Comparison of ENCODE assay signal across 15 cellular contexts in the genomic region with DNA sequence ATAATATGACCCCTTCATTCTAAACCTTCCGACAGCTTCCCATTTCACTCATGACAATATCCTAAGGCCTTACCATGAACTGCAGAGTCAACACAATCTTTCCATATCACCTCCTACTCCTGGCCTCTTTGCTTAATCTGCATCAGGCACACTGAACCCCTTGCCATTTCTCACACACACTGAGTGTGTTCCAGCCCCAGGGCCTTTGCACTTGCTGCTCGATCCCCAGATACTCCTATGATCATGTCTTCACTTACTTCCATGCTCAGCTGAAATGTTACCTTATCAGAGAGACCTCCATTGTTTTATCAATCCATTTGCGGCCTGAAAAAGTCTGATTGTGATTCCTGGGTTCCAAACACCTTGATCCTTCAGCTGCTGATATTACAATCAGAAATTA.
"Had no signal": no experiment of that assay in that cellular context is flagged by ENCODE, and none has a peak within 500 bp of the region (broad histone marks: within the 10 kb centered on the region; RNA-seq: fewer than 3 reads in every experiment).

No MANE protein-coding gene starts in this region.

- H3K4me3 ChIP-seq: left ventricle myocardium inferior, suprapubic skin had no signal

- H3K27ac ChIP-seq: left ventricle myocardium inferior, suprapubic skin had no signal

- H3K36me3 ChIP-seq: left ventricle myocardium inferior, suprapubic skin had no signal

- DNase-seq: activated CD4-positive, alpha-beta T cell treated with anti-CD3 and anti-CD28 coated beads for 4 hours; activated CD8-positive, alpha-beta memory T cell treated with anti-CD3 and anti-CD28 coated beads, Interleukin-2, amount 50 U/mL, for 48 hours; activated gamma-delta T cell treated with Interleukin-2 at 50 U/mL for 16 hours; activated T-cell treated with anti-CD3 and anti-CD28 coated beads, Interleukin-2, amount 50 U/mL, for 72 hours; amygdala; effector memory CD4-positive, alpha-beta T cell; left ventricle myocardium inferior; natural killer cell; right cardiac atrium; stimulated activated CD4-positive, alpha-beta T cell treated with anti-CD3 and anti-CD28 coated beads, Interleukin-4, amount 100 ng/mL, for 24 hours; stimulated activated naive CD4-positive, alpha-beta T cell; T-helper 17 cell had no signal

- ATAC-seq: natural killer cell, T-helper 17 cell had no signal

- FAIRE-seq: kidney, small intestine had no signal

- H3K27me3 ChIP-seq: suprapubic skin had no signal

- H3K9me3 ChIP-seq: left ventricle myocardium inferior, suprapubic skin had no signal
